Comparison of ENCODE assay signal across 1 cellular context in the genomic region with DNA sequence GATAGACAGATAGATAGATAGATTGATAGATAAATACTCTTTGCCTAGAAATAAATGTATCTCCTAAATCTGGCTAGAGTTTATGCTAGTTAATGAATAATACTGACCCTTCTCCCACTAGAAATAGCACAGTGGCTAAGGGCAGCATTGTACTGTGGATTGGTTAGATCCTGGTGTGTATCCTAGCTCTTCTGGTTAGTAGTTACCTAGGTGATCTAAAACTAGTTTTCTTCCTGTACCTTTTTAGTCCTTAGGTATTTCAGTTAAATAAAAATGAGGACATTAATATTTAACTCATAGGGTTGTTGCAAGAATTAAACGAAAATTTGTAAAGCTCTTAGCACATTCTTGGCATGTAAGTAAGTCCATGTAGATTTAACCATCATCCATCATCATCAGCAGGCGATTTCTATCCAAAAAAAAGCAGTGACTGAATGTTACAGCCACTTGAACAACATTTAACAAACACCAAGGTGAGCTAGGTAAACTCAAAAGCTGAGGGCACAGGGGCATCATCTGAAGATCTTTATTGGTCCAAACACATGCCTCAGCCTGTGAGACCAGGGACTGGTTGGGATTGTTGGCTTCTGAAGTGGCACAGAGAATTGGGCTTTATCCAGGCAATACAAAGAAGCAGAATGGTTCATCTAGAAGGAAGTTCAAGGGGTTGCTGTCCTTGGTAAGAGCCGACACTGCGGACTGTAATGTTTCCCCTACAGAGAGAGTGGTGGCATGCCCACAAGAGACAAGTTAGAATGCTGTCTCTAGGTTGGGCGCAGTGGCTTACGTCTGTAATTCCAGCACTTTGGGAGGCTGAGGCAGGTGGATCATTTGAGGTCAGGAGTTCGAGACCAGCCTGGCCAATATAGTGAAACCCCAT.
TF ChIP-seq lines count a peak whose summit lies in the region.

No MANE protein-coding gene starts in this region.

TF ChIP-seq in HEK293, 187 proteins besides CTCF, POLR2A, EP300 and RAD21 (continued from another document):
- TF ChIP-seq ZNF157 (tag by site-specific recombination; IDR thresholded peaks at IDR 0.05) (no peak), ZNF549 (tag by site-specific recombination; IDR thresholded peaks at IDR 0.05) (no peak)
